Comparison of ENCODE assay signal across 12 cellular contexts in the genomic region with DNA sequence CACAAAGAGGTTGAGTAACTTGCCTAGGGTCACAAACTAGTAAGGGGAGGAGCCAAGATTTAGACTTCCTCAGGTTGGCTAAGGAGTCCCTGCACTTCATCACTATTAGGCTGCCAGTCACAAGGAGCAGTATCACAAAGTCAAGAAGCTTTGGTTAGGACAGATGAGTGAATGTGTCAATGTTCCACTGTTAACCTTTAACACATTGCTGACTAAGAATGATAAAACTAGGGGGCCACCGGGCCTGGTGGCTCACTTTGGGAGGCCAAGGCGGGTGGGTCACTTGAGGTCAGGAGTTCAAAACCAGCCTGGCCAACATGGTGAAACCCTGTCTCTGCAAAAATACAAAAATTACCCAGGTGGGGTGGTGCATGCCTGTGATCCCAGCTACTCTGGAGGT. TPM values are rescaled to one million over a fixed set of nuclear protein-coding genes. Genes with fewer than 3 reads are reported as not detected.
DNase-seq lines count a peak whose midpoint lies in the region; ATAC-seq, FAIRE-seq and TF ChIP-seq lines count a peak whose summit lies in the region.
"Had no signal": no experiment of that assay in that cellular context is flagged by ENCODE, and none has a peak within 500 bp of the region (broad histone marks: within the 10 kb centered on the region; RNA-seq: fewer than 3 reads in every experiment).

No MANE protein-coding gene starts in this region.

- peaks cover 3 to 65% of the 10 kb centered on the region in 2 experiments for H3K36me3 ChIP-seq in HepG2 (replicated peaks in 1 of 2; ENCODE audit: control insufficient read depth in 1 of 2, insufficient read depth in 2 of 2, low read length in 2 of 2)
- no peaks in the 10 kb centered on the region for H3K36me3 ChIP-seq in right lobe of liver
- peaks cover 4% of the 10 kb centered on the region for H3K36me3 ChIP-seq in OCI-LY3 (replicated peaks; ENCODE audit: low read depth, low read length)

- FAIRE-seq in HepG2 (lab: Jason Lieb, UNC), result no peak
- FAIRE-seq: H1 had no signal

- in situ Hi-C loops in HepG2 (cut with HindIII; ENCODE audit: extremely low pct_ligation_motif_present, low pct_unique_long_range_greater_than_20kb) (no loop called here), KBM-7 (cut with MboI; ENCODE audit: low pct_unique_long_range_greater_than_20kb, low sequenced_read_pairs) (no loop called here)

- CTCF ChIA-PET in HepG2 (lab: Yijun Ruan, JAX; ENCODE audit: low intra/inter-chr PET ratio, low total read pairs), result no interaction called here

- no peaks in the 10 kb centered on the region for H3K27me3 ChIP-seq in HepG2 (ENCODE audit: control insufficient read depth in 1 of 2, insufficient read depth in 2 of 2, low read length in 2 of 2)
- H3K27me3 ChIP-seq in right lobe of liver, result no peaks in the 10 kb centered on the region
- H3K27me3 ChIP-seq in OCI-LY3 (ENCODE audit: low read depth, low read length), result no peaks in the 10 kb centered on the region

- ATAC-seq in HepG2, result no peak
- no peak for ATAC-seq in right lobe of liver
- peak; percentile 81 for ATAC-seq in HG02798 (IDR thresholded peaks at IDR 0.05; ENCODE audit: poor library complexity, unreplicated experiment)

- peaks cover 72% of the 10 kb centered on the region for H3K4me1 ChIP-seq in HepG2 (ENCODE audit: insufficient read depth, low read length)
- H3K4me1 ChIP-seq in right lobe of liver, result peaks cover 0 to 10% (median 0%) of the 10 kb centered on the region in 4 donors
- H3K4me1 ChIP-seq in OCI-LY3 (ENCODE audit: low read length), result peaks cover 27% of the 10 kb centered on the region

- no peak for TF ChIP-seq EP300 in HepG2 (IDR thresholded peaks at IDR 0.05; ENCODE audit: low read depth in 2 of 2, low read length in 2 of 2)
- no peak for TF ChIP-seq EP300 in HepG2 (CRISPR knock-in tag; IDR thresholded peaks at IDR 0.05; ENCODE audit: borderline replicate concordance)

- H3K79me2 ChIP-seq in HepG2 (ENCODE audit: insufficient read depth, low read length) (peaks cover 100% of the 10 kb centered on the region), OCI-LY3 (ENCODE audit: low read length) (peaks cover 63% of the 10 kb centered on the region)

- intact Hi-C loops in HepG2 (cut with micrococcal nuclease; ENCODE audit: unreplicated experiment) (no loop called here), right lobe of liver (cut with DNase I) (no loop called here)

- H3K4me2 ChIP-seq in HepG2 (ENCODE audit: low read depth, low read length) (no peak overlapping the region), OCI-LY3 (ENCODE audit: low read length) (peak overlapping the region; percentile 27)

- TF ChIP-seq POLR2A in HepG2 (IDR thresholded peaks at IDR 0.05; ENCODE audit: insufficient read depth in 1 of 2, low read depth in 2 of 2, low read length in 2 of 2) (no peak), right lobe of liver (IDR thresholded peaks at IDR 0.05) (no peak)

- POLR2A ChIA-PET in HepG2 (lab: Yijun Ruan, JAX), result no interaction called here

- WGBS in HepG2 (ENCODE audit: low lambda C conversion rate), result 85% methylated on average over 2 of the region's 2 CpGs
- 63% methylated on average over 2 of the region's 2 CpGs for WGBS in right lobe of liver (ENCODE audit: insufficient coverage, low coverage, low lambda C conversion rate, missing lambda C conversion rate)

- H3K9me3 ChIP-seq in HepG2 (ENCODE audit: low read length) (no peaks in the 10 kb centered on the region), right lobe of liver (no peaks in the 10 kb centered on the region), OCI-LY3 (ENCODE audit: insufficient read depth, low read length) (no peaks in the 10 kb centered on the region)

- BruUV-seq in HepG2 (replicated peaks; lab: Mats Ljungman, UMichigan), result no TSS peak

- H3K27ac ChIP-seq in HepG2 (ENCODE audit: extremely low read length, insufficient read depth, low read length) (no peak overlapping the region), right lobe of liver (no peak overlapping the region), OCI-LY3 (ENCODE audit: low read length) (no peak overlapping the region), temporal lobe (ENCODE audit: low read depth, low read length) (peak overlapping the region; percentile 89)

- TF ChIP-seq CTCF in HepG2 (CRISPR knock-in tag; IDR thresholded peaks at IDR 0.05), result no peak
- no peak for TF ChIP-seq CTCF in right lobe of liver (IDR thresholded peaks at IDR 0.05)
- TF ChIP-seq CTCF in OCI-LY3 (IDR thresholded peaks at IDR 0.05; ENCODE audit: low read depth, low read length), result no peak

- H3K4me3 ChIP-seq in HepG2 (replicated peaks in 1 of 3; ENCODE audit: insufficient read depth in 1 of 3, low read depth in 2 of 3, low read length in 3 of 3) (no peak overlapping the region), right lobe of liver (no peak overlapping the region), OCI-LY3 (ENCODE audit: low read length) (no peak overlapping the region)

- H4K20me1 ChIP-seq in HepG2 (ENCODE audit: insufficient read depth, low read length) (peaks cover 100% of the 10 kb centered on the region), OCI-LY3 (ENCODE audit: insufficient read depth, low read length) (peaks cover 23% of the 10 kb centered on the region)

- DNase-seq in HepG2 (ENCODE audit: low spot score), result no peak
- no peak for DNase-seq in right lobe of liver
- no peak for DNase-seq in KBM-7
- no peak for DNase-seq in GM19238 (ENCODE audit: insufficient read length, low spot score)
- no peak for DNase-seq in GM03348 (ENCODE audit: low spot score)
- DNase-seq: activated naive CD4-positive, alpha-beta T cell treated with anti-CD3 and anti-CD28 coated beads, Interleukin-2, amount 10 ng/mL, durations not matched to agents 7 days and 5 days; C1 segment of cervical spinal cord; stimulated activated CD4-positive, alpha-beta T cell treated with anti-CD3 and anti-CD28 coated beads, Interleukin-4, amount 100 ng/mL, for 1 hour had no signal

- no peak for TF ChIP-seq RAD21 in HepG2 (CRISPR knock-in tag; IDR thresholded peaks at IDR 0.05)

- no peak overlapping the region for H2AFZ ChIP-seq in HepG2 (ENCODE audit: low read length)
- H2AFZ ChIP-seq in OCI-LY3 (ENCODE audit: low read depth, low read length), result no peak overlapping the region

- H3K9ac ChIP-seq in HepG2 (ENCODE audit: insufficient read depth, low read depth, low read length) (no peak overlapping the region), OCI-LY3 (ENCODE audit: low read length) (no peak overlapping the region)

TF ChIP-seq in HepG2, 621 proteins besides CTCF, POLR2A, EP300 and RAD21:
- 0 out of 2 replicates have a peak, but pooled peaks have one; percentile 6 for TF ChIP-seq POLR2AphosphoS5 (IDR thresholded peaks at IDR 0.05; ENCODE audit: low read depth, low read length)
- no peak for TF ChIP-seq KDM2A (CRISPR knock-in tag; IDR thresholded peaks at IDR 0.05; ENCODE audit: borderline replicate concordance, low read depth)

RNA-seq across cellular contexts. Expression of a gene that starts 32.0 kb away (rescaled TPM):
- total RNA-seq in HepG2 (2016; rRNA removed; fragmentation: Illumina TruSeq; extraction: Trizol) (265 and 365 TPM in 2 replicates), right lobe of liver (100 to 1,000 TPM; 173 to 557 (median 229) TPM), temporal lobe (93.9 TPM)
- 106 and 111 TPM in 2 replicates for total RNA-seq in HepG2 (2016; cell fraction: cytosol; rRNA removed; fragmentation: Illumina TruSeq; extraction: Trizol; ENCODE audit: low read depth)
- 253 and 367 TPM in 2 replicates for total RNA-seq in HepG2 (2016; cell fraction: insoluble cytoplasmic fraction; rRNA removed; fragmentation: Illumina TruSeq; extraction: Trizol)
- total RNA-seq in HepG2 (2016; cell fraction: membrane; rRNA removed; fragmentation: Illumina TruSeq; extraction: Trizol), result 267 and 271 TPM in 2 replicates
- total RNA-seq in HepG2 (2016; cell fraction: nucleus; rRNA removed; fragmentation: Illumina TruSeq; extraction: Trizol), result 271 and 302 TPM in 2 replicates
- 2,108 and 2,761 TPM in 2 replicates for polyA plus RNA-seq in HepG2 (2011; rRNA removed)
- 1,026 and 1,553 TPM in 2 replicates for polyA plus RNA-seq in HepG2 (2011; cell fraction: cytosol; rRNA removed)
- polyA plus RNA-seq in HepG2 (2011; cell fraction: nucleus; rRNA removed), result 209 and 224 TPM in 2 replicates
- polyA plus RNA-seq in HepG2 (2012), result 787 and 938 TPM in 2 replicates
- 159 and 182 TPM in 2 replicates for polyA plus RNA-seq in HepG2 (2016; cell fraction: cytosol; fragmentation: Illumina TruSeq; extraction: Trizol; ENCODE audit: low read depth)
- 316 and 330 TPM in 2 replicates for polyA plus RNA-seq in HepG2 (2016; cell fraction: insoluble cytoplasmic fraction; fragmentation: Illumina TruSeq; extraction: Trizol; ENCODE audit: low read depth)
- 230 and 256 TPM in 2 replicates for polyA plus RNA-seq in HepG2 (2016; cell fraction: membrane; fragmentation: Illumina TruSeq; extraction: Trizol; ENCODE audit: low read depth)
- 368 and 391 TPM in 2 replicates for polyA plus RNA-seq in HepG2 (2016; cell fraction: nucleus; fragmentation: Illumina TruSeq; extraction: Trizol; ENCODE audit: insufficient read depth, low read depth)
- polyA minus RNA-seq in HepG2 (2011; rRNA and poly(A)+ RNA removed; ENCODE audit: low replicate concordance), result 117 and 454 TPM in 2 replicates
- 1,086 and 1,277 TPM in 2 replicates for polyA minus RNA-seq in HepG2 (2011; cell fraction: cytosol; rRNA and poly(A)+ RNA removed)
- 441 and 760 TPM in 2 replicates for polyA minus RNA-seq in HepG2 (2011; cell fraction: nucleus; rRNA and poly(A)+ RNA removed)
